Comparison of ENCODE assay signal across 34 cellular contexts in the genomic region with DNA sequence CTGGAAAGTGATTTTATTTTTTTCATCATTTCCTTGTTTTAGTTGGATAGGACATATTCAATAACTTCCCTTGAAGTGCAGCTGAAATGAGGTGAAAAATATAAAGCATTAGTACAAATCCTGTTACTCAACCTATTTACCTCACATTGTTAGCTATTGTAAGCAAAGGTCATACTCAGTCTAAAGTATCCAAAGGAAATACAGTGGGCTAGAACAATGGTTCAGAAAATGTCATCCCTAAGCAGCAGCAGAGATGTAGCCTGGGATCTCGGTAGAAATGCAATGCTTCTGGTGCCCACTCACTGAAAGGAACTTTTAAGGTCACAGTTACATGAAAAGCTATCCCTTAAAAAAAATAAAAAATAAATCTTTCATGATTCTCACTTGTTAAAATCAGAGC.
"Had no signal": no experiment of that assay in that cellular context is flagged by ENCODE, and none has a peak within 500 bp of the region (broad histone marks: within the 10 kb centered on the region; RNA-seq: fewer than 3 reads in every experiment).

No MANE protein-coding gene starts in this region.

- H3K36me3 ChIP-seq: MG63 had no signal

- H3K9me3 ChIP-seq: MG63 had no signal

- DNase-seq: Karpas-422, Kasumi-1, MG63, MM.1S, MV-4-11, NCI-H1048, NCI-H1092, NCI-H1092 treated with DMSO at 0.1 percent for 48 hours, NCI-H1105, NCI-H1105 treated with DMSO at 0.1 percent for 48 hours, NCI-H1417, NCI-H1417 treated with DMSO at 0.1 percent for 48 hours, NCI-H1436, NCI-H1436 treated with DMSO at 0.1 percent for 48 hours, NCI-H146, NCI-H1694, NCI-H1694 treated with DMSO at 0.1 percent for 48 hours, NCI-H187, NCI-H187 treated with DMSO at 0.1 percent for 48 hours, NCI-H1930, NCI-H2029, NCI-H2029 treated with DMSO at 0.1 percent for 48 hours, NCI-H2081, NCI-H2081 treated with DMSO at 0.1 percent for 48 hours, NCI-H2107, NCI-H2171, NCI-H2171 treated with DMSO at 0.1 percent for 48 hours, NCI-H2227 treated with DMSO at 0.1 percent for 48 hours, NCI-H226, NCI-H345, NCI-H446, NCI-H446 treated with DMSO at 0.1 percent for 48 hours, NCI-H510A had no signal

- H3K27me3 ChIP-seq: MG63 had no signal

- H3K9ac ChIP-seq: KMS-11 had no signal

- H3K4me3 ChIP-seq: MG63 had no signal

- H3K27ac ChIP-seq: KMS-11 had no signal

- H3K4me2 ChIP-seq: KMS-11 had no signal
